Comparison of ENCODE assay signal across 25 cellular contexts in genomic region chr10:88404133-88404532, GRCh38.
"Had no signal": no experiment of that assay in that cellular context is flagged by ENCODE, and none has a peak within 500 bp of the region (broad histone marks: within the 10 kb centered on the region; RNA-seq: fewer than 3 reads in every experiment).

No MANE protein-coding gene starts in this region.

- H3K4me3 ChIP-seq: hepatocyte, lower lobe of right lung, mucosa of descending colon, ovary, right atrium auricular region, skin epidermis, stomach, testis, thyroid gland, transverse colon, upper lobe of left lung had no signal

- H3K9me3 Mint-ChIP-seq: natural killer cell treated with Interleukin-12 subunit alpha and Interleukin-12 subunit beta and Interleukin-15 and Interleukin-18, amount 100 ng/mL, for 72 hours had no signal

- H3K36me3 Mint-ChIP-seq: natural killer cell treated with Interleukin-12 subunit alpha and Interleukin-12 subunit beta and Interleukin-15 and Interleukin-18, amount 100 ng/mL, for 72 hours had no signal

- ATAC-seq: left ventricle myocardium superior; lower lobe of right lung; naive thymus-derived CD4-positive, alpha-beta T cell; natural killer cell treated with Interleukin-12 subunit alpha and Interleukin-12 subunit beta and Interleukin-15 and Interleukin-18, amount 100 ng/mL, for 72 hours; sciatic nerve; stimulated activated naive B cell treated with anti-CD40 and anti-IgM and Interleukin-4, amounts not matched to agents 10 μg/mL and 1 μg/mL and 100 μg/mL, for 72 hours; stimulated activated naive CD8-positive, alpha-beta T cell treated with anti-CD3 and anti-CD28 coated beads, Interleukin-15, Interleukin-2, amounts not matched to agents 100 U/mL and 50 U/mL, for 24 hours had no signal

- H3K4me3 Mint-ChIP-seq: naive thymus-derived CD4-positive, alpha-beta T cell; natural killer cell treated with Interleukin-12 subunit alpha and Interleukin-12 subunit beta and Interleukin-15 and Interleukin-18, amount 100 ng/mL, for 72 hours; stimulated activated naive B cell treated with anti-CD40 and anti-IgM and Interleukin-4, amounts not matched to agents 10 μg/mL and 1 μg/mL and 100 μg/mL, for 72 hours had no signal

- H3K27me3 Mint-ChIP-seq: naive thymus-derived CD4-positive, alpha-beta T cell; progenitor cell of endocrine pancreas; stimulated activated naive B cell treated with anti-CD40 and anti-IgM and Interleukin-4, amounts not matched to agents 10 μg/mL and 1 μg/mL and 100 μg/mL, for 72 hours had no signal

- H3K9me3 ChIP-seq: mucosa of descending colon, ovary, testis, thyroid gland had no signal

- DNase-seq: islet precursor cell; left ventricle myocardium superior; lower lobe of right lung; mammary epithelial cell; midbrain; mucosa of descending colon; naive thymus-derived CD4-positive, alpha-beta T cell; ovary; stimulated activated CD4-positive, alpha-beta T cell treated with anti-CD3 and anti-CD28 coated beads, Interleukin-12 subunit alpha, Interleukin-12 subunit beta, amount 100 ng/mL, for 4 hours; stimulated activated CD4-positive, alpha-beta T cell treated with anti-CD3 and anti-CD28 coated beads, Interleukin-15, amount 100 ng/mL, for 24 hours; stimulated activated CD4-positive, alpha-beta T cell treated with anti-CD3 and anti-CD28 coated beads, Interleukin-2, amount 100 ng/mL, for 24 hours; stimulated activated CD4-positive, alpha-beta T cell treated with anti-CD3 and anti-CD28 coated beads, Interleukin-4, amount 100 ng/mL, for 1 hour; stimulated activated naive B cell treated with anti-CD40 and anti-IgM and Interleukin-4, amounts not matched to agents 10 μg/mL and 1 μg/mL and 100 μg/mL, for 72 hours; stimulated activated naive CD8-positive, alpha-beta T cell treated with anti-CD3 and anti-CD28 coated beads, Interleukin-15, Interleukin-2, amounts not matched to agents 100 U/mL and 50 U/mL, for 24 hours; stomach; testis; thyroid gland; transverse colon; upper lobe of left lung had no signal

- H3K36me3 ChIP-seq: lower lobe of right lung, ovary, right atrium auricular region, stomach, thyroid gland, transverse colon, upper lobe of left lung had no signal

- H3K27me3 ChIP-seq: hepatocyte, ovary, right atrium auricular region, stomach, testis, thyroid gland, transverse colon, upper lobe of left lung had no signal

- H3K27ac ChIP-seq: hepatocyte, lower lobe of right lung, ovary, right atrium auricular region, skin epidermis, stomach, testis, transverse colon, upper lobe of left lung had no signal

- H3K4me1 ChIP-seq: lower lobe of right lung, right atrium auricular region, testis, thyroid gland had no signal

- H3K27ac Mint-ChIP-seq: natural killer cell treated with Interleukin-12 subunit alpha and Interleukin-12 subunit beta and Interleukin-15 and Interleukin-18, amount 100 ng/mL, for 72 hours; progenitor cell of endocrine pancreas; stimulated activated naive B cell treated with anti-CD40 and anti-IgM and Interleukin-4, amounts not matched to agents 10 μg/mL and 1 μg/mL and 100 μg/mL, for 72 hours had no signal
